Comparison of ENCODE assay signal across 1 cellular context in genomic region chr6:104860221-104860620, GRCh38.
TF ChIP-seq lines count a peak whose summit lies in the region.

No MANE protein-coding gene starts in this region.

TF ChIP-seq in K562, 482 proteins besides CTCF, POLR2A, EP300 and RAD21 (continued from another document):
- TF ChIP-seq ZNF592 (IDR thresholded peaks at IDR 0.05), result 0 out of 2 replicates have a peak, but pooled peaks have one; percentile 20
- TF ChIP-seq ZEB2 (IDR thresholded peaks at IDR 0.05), result 0 out of 2 replicates have a peak, but pooled peaks have one; percentile 5
- TF ChIP-seq E2F3 (CRISPR knock-in tag; IDR thresholded peaks at IDR 0.05), result no peak
- TF ChIP-seq TAF9B (IDR thresholded peaks at IDR 0.05; ENCODE audit: partially characterized antibody), result peak; percentile 34
- TF ChIP-seq SOX6 (IDR thresholded peaks at IDR 0.05), result no peak
